ENCODE assay signal across 8 cellular contexts in genomic region chr7:115230882-115231508, GRCh38.
DNase-seq lines count a peak whose midpoint lies in the region; ATAC-seq, FAIRE-seq and TF ChIP-seq lines count a peak whose summit lies in the region.

No MANE protein-coding gene starts in this region.

- peak overlapping the region; percentile 94 for H3K27ac Mint-ChIP-seq in T-helper 17 cell

- TF ChIP-seq CTCF in KMS-11 (conservative IDR thresholded peaks at IDR 0.05; ENCODE audit: low read depth, low read length) (no peak), keratinocyte (optimal IDR thresholded peaks at IDR 0.05 in 1 of 3, IDR thresholded peaks at IDR 0.05 in 1 of 3, conservative IDR thresholded peaks at IDR 0.05 in 1 of 3; ENCODE audit: extremely low read depth in 1 of 3, insufficient read depth in 2 of 3, low read length in 3 of 3) (no peak), Peyer's patch (IDR thresholded peaks at IDR 0.05) (no peak)

- peak overlapping the region; percentile 77 for H3K4me2 ChIP-seq in KMS-11
- peak overlapping the region; percentile 59 for H3K4me2 ChIP-seq in keratinocyte (ENCODE audit: control insufficient read depth, extremely low read depth, insufficient read depth, low read depth, low read length)

- H3K9me3 ChIP-seq in T-helper 17 cell (ENCODE audit: control insufficient read depth, low read length, poor library complexity, severe bottlenecking) (no peaks in the 10 kb centered on the region), keratinocyte (ENCODE audit: control insufficient read depth, low read depth, low read length) (no peaks in the 10 kb centered on the region), Peyer's patch (no peaks in the 10 kb centered on the region)

- dilution Hi-C loops in keratinocyte (cut with MboI; ENCODE audit: extremely low pct_ligation_motif_present, low sequenced_read_pairs): no loop called here

- H3K4me1 ChIP-seq in KMS-11 (ENCODE audit: low read depth, poor library complexity, severe bottlenecking): peaks cover 40% of the 10 kb centered on the region
- peaks cover 27% of the 10 kb centered on the region for H3K4me1 ChIP-seq in keratinocyte (ENCODE audit: control insufficient read depth, extremely low read depth, insufficient read depth, low read length)
- peaks cover 0 to 4% (median 0%) of the 10 kb centered on the region in 4 donors for H3K4me1 ChIP-seq in Peyer's patch

- DNase-seq in AG20443 (ENCODE audit: low spot score) (peak; percentile 70), T-helper 17 cell (no peak), keratinocyte (ENCODE audit: low read depth, low spot score) (peak; percentile 64), cortex of kidney (lab: John Stamatoyannopoulos, UW) (no peak), Peyer's patch (no peak)

- H3K36me3 ChIP-seq in KMS-11 (ENCODE audit: insufficient read depth) (no peaks in the 10 kb centered on the region), keratinocyte (ENCODE audit: control insufficient read depth in 2 of 2, extremely low read depth in 1 of 2, insufficient read depth in 2 of 2, low read length in 2 of 2) (no peaks in the 10 kb centered on the region), Peyer's patch (no peaks in the 10 kb centered on the region)

- no peak overlapping the region for H3K4me3 ChIP-seq in KMS-11 (IDR thresholded peaks at IDR 0.05; ENCODE audit: insufficient read depth, low read depth, low read length)
- no peak overlapping the region for H3K4me3 ChIP-seq in keratinocyte (ENCODE audit: control insufficient read depth in 2 of 3, extremely low read depth in 1 of 3, insufficient read depth in 2 of 3, low read depth in 1 of 3, low read length in 3 of 3)
- H3K4me3 ChIP-seq in Peyer's patch: no peak overlapping the region

- peak; percentile 91 for FAIRE-seq in keratinocyte (lab: Jason Lieb, UNC)

- H3K4me1 Mint-ChIP-seq in T-helper 17 cell: peaks cover 18% of the 10 kb centered on the region

- TF ChIP-seq POLR2A in Peyer's patch (IDR thresholded peaks at IDR 0.05): no peak

- H3K9ac ChIP-seq in KMS-11 (no peak overlapping the region), keratinocyte (ENCODE audit: control insufficient read depth, extremely low read depth, insufficient read depth, low read length) (peak overlapping the region; percentile 39)

- ATAC-seq in GM18907 (IDR thresholded peaks at IDR 0.05; ENCODE audit: unreplicated experiment) (peak; percentile 75), T-helper 17 cell (peak; percentile 82), GM19324 (IDR thresholded peaks at IDR 0.05; ENCODE audit: low FRiP score, unreplicated experiment) (no peak)

- no peaks in the 10 kb centered on the region for H3K36me3 Mint-ChIP-seq in T-helper 17 cell (ENCODE audit: low read depth)

- H3K27me3 Mint-ChIP-seq in T-helper 17 cell: no peaks in the 10 kb centered on the region

- H3K9me1 ChIP-seq in keratinocyte (ENCODE audit: control insufficient read depth, extremely low read depth, insufficient read depth, low read length): no peaks in the 10 kb centered on the region

- H3K79me2 ChIP-seq in KMS-11 (ENCODE audit: insufficient read depth, low read depth): no peaks in the 10 kb centered on the region
- no peaks in the 10 kb centered on the region for H3K79me2 ChIP-seq in keratinocyte (ENCODE audit: control insufficient read depth, insufficient read depth, low read length)

- H3K4me3 Mint-ChIP-seq in T-helper 17 cell: peak overlapping the region; percentile 31

- H3K27ac ChIP-seq in KMS-11 (no peak overlapping the region), keratinocyte (ENCODE audit: control insufficient read depth, insufficient read depth, low read length) (peak overlapping the region; percentile 89), Peyer's patch (no peak overlapping the region)

- H2AFZ ChIP-seq in KMS-11 (ENCODE audit: low read depth) (no peak overlapping the region), keratinocyte (ENCODE audit: control insufficient read depth, low read length) (peak overlapping the region; percentile 52)

- no peaks in the 10 kb centered on the region for H4K20me1 ChIP-seq in KMS-11 (ENCODE audit: insufficient read depth)
- H4K20me1 ChIP-seq in keratinocyte (ENCODE audit: control insufficient read depth, extremely low read depth, insufficient read depth, low read length): no peaks in the 10 kb centered on the region

- H3K27me3 ChIP-seq in KMS-11 (ENCODE audit: insufficient read depth, low read depth) (no peaks in the 10 kb centered on the region), keratinocyte (ENCODE audit: control insufficient read depth, extremely low read depth, insufficient read depth, low read length) (no peaks in the 10 kb centered on the region), Peyer's patch (no peaks in the 10 kb centered on the region)

Comparison
In these comparisons a context has a peak if more than half of its experiments do, and no peak if none do; other contexts are left out.
1. DNase-seq: peak in AG20443 (single experiment) and keratinocyte (single experiment); none in T-helper 17 cell (0 of 3), cortex of kidney (single experiment) and Peyer's patch (0 of 3).